10 cellular contexts compared by ENCODE assay signal in the genomic region with DNA sequence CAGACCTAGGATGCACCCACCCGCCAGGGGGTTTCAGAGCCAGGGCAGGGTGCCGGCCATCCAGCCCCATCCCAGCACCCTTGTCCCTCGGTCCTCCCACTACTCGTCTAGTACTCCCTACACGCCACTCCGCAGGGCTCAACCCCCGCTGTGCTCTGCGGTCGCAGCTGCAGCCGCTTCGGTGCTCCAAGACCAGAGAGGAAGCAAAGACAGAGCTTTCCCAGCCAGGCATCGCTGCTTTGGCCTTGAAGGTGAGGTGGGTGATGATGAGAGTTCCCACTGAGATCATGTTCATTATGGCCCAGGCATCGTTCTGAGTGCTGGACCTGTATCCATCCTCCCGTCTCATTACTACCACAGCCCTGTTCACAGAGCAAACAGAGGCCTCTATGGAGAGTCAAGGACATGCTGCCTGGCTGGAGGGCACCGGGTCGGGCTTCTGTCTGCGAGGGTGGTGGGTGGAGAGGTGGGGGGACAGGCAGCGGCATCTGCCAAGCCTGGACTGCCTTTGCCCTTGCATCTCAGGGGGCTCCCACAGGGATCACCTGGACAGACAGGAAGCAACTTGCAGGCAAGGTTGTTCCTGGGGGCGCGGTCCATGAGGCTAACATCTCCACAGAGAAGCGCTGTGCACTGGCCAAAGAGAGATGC.
DNase-seq lines count a peak whose midpoint lies in the region; ATAC-seq and TF ChIP-seq lines count a peak whose summit lies in the region.
"Had no signal": no experiment of that assay in that cellular context is flagged by ENCODE, and none has a peak within 500 bp of the region (broad histone marks: within the 10 kb centered on the region; RNA-seq: fewer than 3 reads in every experiment).

No MANE protein-coding gene starts in this region.

- H3K9me3 ChIP-seq in KOPT-K1 (ENCODE audit: insufficient read depth, low read length, poor library complexity, severe bottlenecking) (no peaks in the 10 kb centered on the region), MM.1S (replicated peaks; ENCODE audit: insufficient read depth, low read length) (no peaks in the 10 kb centered on the region)

- peak; percentile 71 for DNase-seq in COLO668 (lab: John Stamatoyannopoulos, UW; ENCODE audit: unreplicated experiment)
- DNase-seq in astrocyte of the spinal cord (ENCODE audit: low read depth, low spot score): peak; percentile 35
- DNase-seq in natural killer cell treated with Interleukin-12 subunit alpha and Interleukin-12 subunit beta and Interleukin-15 and Interleukin-18, amount 100 ng/mL, for 72 hours (ENCODE audit: low spot score): no peak
- no peak for DNase-seq in MM.1S
- DNase-seq in NCI-H446 treated with DMSO at 0.1 percent for 48 hours (lab: John Stamatoyannopoulos, UW): no peak
- DNase-seq: effector CD8-positive, alpha-beta T cell; NCI-H1092 had no signal

- H3K27ac Mint-ChIP-seq in natural killer cell treated with Interleukin-12 subunit alpha and Interleukin-12 subunit beta and Interleukin-15 and Interleukin-18, amount 100 ng/mL, for 72 hours: peak overlapping the region; percentile 80 to 88

- no peaks in the 10 kb centered on the region for H3K36me3 ChIP-seq in KOPT-K1 (ENCODE audit: insufficient read depth, low read length)
- H3K36me3 ChIP-seq in MM.1S (replicated peaks; ENCODE audit: insufficient read depth, low read length): no peaks in the 10 kb centered on the region

- no peaks in the 10 kb centered on the region for H3K9me3 Mint-ChIP-seq in natural killer cell treated with Interleukin-12 subunit alpha and Interleukin-12 subunit beta and Interleukin-15 and Interleukin-18, amount 100 ng/mL, for 72 hours

- H3F3A ChIP-seq in MM.1S (ENCODE audit: insufficient read depth, low read length): no peaks in the 10 kb centered on the region; the same call in 1 of the 2 replicates

- peaks cover 6% of the 10 kb centered on the region; the same call in 1 of the 2 replicates for H3K27me3 ChIP-seq in MM.1S (replicated peaks; ENCODE audit: insufficient read depth, low read length)

- no peak overlapping the region for H3K9ac ChIP-seq in MM.1S (ENCODE audit: low read length)

- H3K4me3 ChIP-seq in astrocyte of the spinal cord (ENCODE audit: low read depth, low read length): no peak overlapping the region
- no peak overlapping the region for H3K4me3 ChIP-seq in MM.1S (ENCODE audit: low read length)

- H3K36me3 Mint-ChIP-seq in natural killer cell treated with Interleukin-12 subunit alpha and Interleukin-12 subunit beta and Interleukin-15 and Interleukin-18, amount 100 ng/mL, for 72 hours: peaks cover 5% of the 10 kb centered on the region

- H4K20me1 ChIP-seq in MM.1S (ENCODE audit: insufficient read depth, low read length): no peaks in the 10 kb centered on the region

- in situ Hi-C loops in astrocyte of the spinal cord (cut with HindIII; ENCODE audit: low sequenced_read_pairs): no loop called here

- no peaks in the 10 kb centered on the region for H3K79me2 ChIP-seq in MM.1S (ENCODE audit: low read length)

- H3K4me1 Mint-ChIP-seq in natural killer cell treated with Interleukin-12 subunit alpha and Interleukin-12 subunit beta and Interleukin-15 and Interleukin-18, amount 100 ng/mL, for 72 hours (ENCODE audit: low read depth in 2 of 2): peaks cover 42 to 47% of the 10 kb centered on the region in 2 donors

- no peak for ATAC-seq in natural killer cell treated with Interleukin-12 subunit alpha and Interleukin-12 subunit beta and Interleukin-15 and Interleukin-18, amount 100 ng/mL, for 72 hours
- no peak for ATAC-seq in HG02759 (IDR thresholded peaks at IDR 0.05; ENCODE audit: unreplicated experiment)
- no peak for ATAC-seq in HG03135 (IDR thresholded peaks at IDR 0.05; ENCODE audit: unreplicated experiment)

- no peak overlapping the region for H3K4me2 ChIP-seq in MM.1S (ENCODE audit: low read depth, low read length)

- no peaks in the 10 kb centered on the region for H3K27me3 Mint-ChIP-seq in natural killer cell treated with Interleukin-12 subunit alpha and Interleukin-12 subunit beta and Interleukin-15 and Interleukin-18, amount 100 ng/mL, for 72 hours

- H2AFZ ChIP-seq in MM.1S (ENCODE audit: low read length): no peak overlapping the region

- H3K27ac ChIP-seq in KOPT-K1 (ENCODE audit: low read depth, low read length, poor library complexity, severe bottlenecking) (peak overlapping the region; percentile 58), MM.1S (ENCODE audit: low read length) (no peak overlapping the region)

- H3K4me3 Mint-ChIP-seq in natural killer cell treated with Interleukin-12 subunit alpha and Interleukin-12 subunit beta and Interleukin-15 and Interleukin-18, amount 100 ng/mL, for 72 hours: peak overlapping the region; percentile 89

- TF ChIP-seq CTCF in astrocyte of the spinal cord (IDR thresholded peaks at IDR 0.05; ENCODE audit: low read depth, low read length) (no peak), MM.1S (IDR thresholded peaks at IDR 0.05; ENCODE audit: low read length) (no peak)

- H3K9me2 ChIP-seq in MM.1S (replicated peaks; ENCODE audit: insufficient read depth, low read length): no peaks in the 10 kb centered on the region

- H3K4me1 ChIP-seq in MM.1S (ENCODE audit: low read length): no peaks in the 10 kb centered on the region

Comparison
In these comparisons a context has a peak if more than half of its experiments do, and no peak if none do; other contexts are left out.
1. DNase-seq: peak in COLO668 (single experiment) and astrocyte of the spinal cord (single experiment); none in natural killer cell treated with Interleukin-12 subunit alpha and Interleukin-12 subunit beta and Interleukin-15 and Interleukin-18, amount 100 ng/mL, for 72 hours (single experiment), MM.1S (single experiment) and NCI-H446 treated with DMSO at 0.1 percent for 48 hours (single experiment).